Comparison of ENCODE assay signal across 8 cellular contexts in the genomic region with DNA sequence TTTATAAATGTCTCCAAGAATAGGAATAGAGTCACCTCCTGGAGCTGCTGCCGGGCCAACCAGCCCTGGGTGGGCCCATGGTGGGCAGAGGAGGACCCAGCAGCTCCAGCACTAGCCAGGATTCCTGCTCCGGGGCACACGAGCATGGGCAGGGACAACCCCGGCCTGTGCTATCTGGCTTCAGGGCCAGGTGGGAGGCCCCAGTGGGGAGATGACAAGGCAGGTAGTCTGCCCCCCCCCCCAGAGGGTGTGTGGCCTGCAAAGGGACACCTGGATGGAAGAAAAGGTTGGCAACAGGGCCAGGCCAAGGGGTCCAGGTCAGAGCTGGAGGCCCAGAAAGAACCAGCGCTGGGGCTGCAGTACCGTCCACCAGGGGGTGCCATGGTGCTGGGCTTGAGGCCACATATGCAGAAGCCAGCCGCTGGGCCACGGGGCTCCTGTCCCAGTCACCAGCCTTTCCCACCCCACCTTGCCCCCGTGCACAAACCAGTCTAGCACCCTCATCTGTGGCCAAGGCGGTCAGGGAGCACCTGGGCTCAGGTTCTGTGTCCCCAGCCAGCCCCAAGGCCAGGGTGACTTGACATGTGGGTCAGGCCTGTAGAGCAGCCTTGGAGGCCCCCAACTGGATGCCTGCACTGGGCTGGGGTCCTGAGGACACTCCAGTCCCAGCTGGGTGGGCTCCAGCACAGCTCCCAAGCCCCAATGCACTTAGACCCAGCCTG. TPM values are rescaled to one million over a fixed set of nuclear protein-coding genes. Genes with fewer than 3 reads are reported as not detected.
DNase-seq lines count a peak whose midpoint lies in the region; ATAC-seq and TF ChIP-seq lines count a peak whose summit lies in the region.

No MANE protein-coding gene starts in this region.

- intact Hi-C loops in dorsolateral prefrontal cortex (cut with DNase I): loop anchor here (1.0 to 10.0 kb wide), 8 partner anchors 72 to 582 kb away; a partner anchor contains a TSS

- WGBS in lung, 2 donors: 21 to 33% methylated on average over 9 to 10 of the region's 10 CpGs

- no peaks in the 10 kb centered on the region for H3K27me3 ChIP-seq in dorsolateral prefrontal cortex
- no peaks in the 10 kb centered on the region for H3K27me3 ChIP-seq in lung (ENCODE audit: control insufficient read depth, insufficient read depth)

- POLR2A ChIA-PET in activated CD4-positive, alpha-beta memory T cell treated with anti-CD3 and anti-CD28 coated beads, Interleukin-2, amount 10 ng/mL, durations not matched to agents 7 days and 5 days (lab: Charles Lee): interaction anchor here (0.7 to 6.8 kb wide), 13 partner anchors 10 to 115 kb away, joined by 3 to 34 read pairs (median 4); a partner anchor contains a TSS

- no peaks in the 10 kb centered on the region for H3K9me3 Mint-ChIP-seq in activated CD4-positive, alpha-beta memory T cell treated with anti-CD3 and anti-CD28 coated beads, Interleukin-2, amount 10 ng/mL, durations not matched to agents 7 days and 5 days

- DNase-seq in NCI-H748 (lab: John Stamatoyannopoulos, UW; ENCODE audit: unreplicated experiment) (peak; percentile 61), NCI-H748 treated with DMSO at 0.1 percent for 48 hours (lab: John Stamatoyannopoulos, UW) (no peak), NCI-H226 (peak; percentile 37), dorsolateral prefrontal cortex (peak; percentile 72 to 85 (median 82)), lung (ENCODE audit: low spot score) (peak; percentile 88)
- DNase-seq in activated CD4-positive, alpha-beta memory T cell treated with anti-CD3 and anti-CD28 coated beads, Interleukin-2, amount 10 ng/mL, durations not matched to agents 7 days and 5 days: peak; percentile 86
- peak; percentile 61 to 91 (median 79) for DNase-seq in stimulated activated CD4-positive, alpha-beta T cell treated with anti-CD3 and anti-CD28 coated beads, TNF-alpha, amount 100 ng/mL, for 48 hours (ENCODE audit: low read depth in 3 of 3)

- peak; percentile 71 for ATAC-seq in lung (ENCODE audit: insufficient read depth, low FRiP score)
- no peak for ATAC-seq in GM21423 (IDR thresholded peaks at IDR 0.05; ENCODE audit: unreplicated experiment)

- H3K27ac ChIP-seq in dorsolateral prefrontal cortex: peak overlapping the region in 10 of 59 donors; percentile 6 to 82 (median 48)
- H3K27ac ChIP-seq in lung (ENCODE audit: low read depth in 1 of 2, low read length in 1 of 2): peak overlapping the region; percentile 80 to 91

- no peaks in the 10 kb centered on the region for H3K36me3 ChIP-seq in lung (ENCODE audit: control insufficient read depth in 2 of 2, insufficient read depth in 2 of 2, low read length in 2 of 2)

- no peak overlapping the region for H3K4me3 ChIP-seq in dorsolateral prefrontal cortex
- H3K4me3 ChIP-seq in lung: no peak overlapping the region

- CTCF ChIA-PET in activated CD4-positive, alpha-beta memory T cell treated with anti-CD3 and anti-CD28 coated beads, Interleukin-2, amount 10 ng/mL, durations not matched to agents 7 days and 5 days (lab: Charles Lee): interaction anchor here (0.7 to 6.1 kb wide), 28 partner anchors 9 to 582 kb away, joined by 3 to 201 read pairs (median 4); a partner anchor contains a TSS

- H3K27ac Mint-ChIP-seq in activated CD4-positive, alpha-beta memory T cell treated with anti-CD3 and anti-CD28 coated beads, Interleukin-2, amount 10 ng/mL, durations not matched to agents 7 days and 5 days: peak overlapping the region; percentile 90

- peaks cover 15% of the 10 kb centered on the region for H3K36me3 Mint-ChIP-seq in activated CD4-positive, alpha-beta memory T cell treated with anti-CD3 and anti-CD28 coated beads, Interleukin-2, amount 10 ng/mL, durations not matched to agents 7 days and 5 days (ENCODE audit: low read depth)

- H3K9me3 ChIP-seq in lung (ENCODE audit: control insufficient read depth in 2 of 2, insufficient read depth in 1 of 2, low read length in 1 of 2): no peaks in the 10 kb centered on the region

- no peaks in the 10 kb centered on the region for H3K27me3 Mint-ChIP-seq in activated CD4-positive, alpha-beta memory T cell treated with anti-CD3 and anti-CD28 coated beads, Interleukin-2, amount 10 ng/mL, durations not matched to agents 7 days and 5 days

- peaks cover 43% of the 10 kb centered on the region for H3K4me1 Mint-ChIP-seq in activated CD4-positive, alpha-beta memory T cell treated with anti-CD3 and anti-CD28 coated beads, Interleukin-2, amount 10 ng/mL, durations not matched to agents 7 days and 5 days

- TF ChIP-seq CTCF in dorsolateral prefrontal cortex (IDR thresholded peaks at IDR 0.05 in 54 of 56, conservative IDR thresholded peaks at IDR 0.05 in 2 of 56; ENCODE audit: low read depth in 1 of 56, partially characterized antibody in 56 of 56): peak; percentile 46 to 96 (median 90)
- peak; percentile 91 for TF ChIP-seq CTCF in lung (IDR thresholded peaks at IDR 0.05; ENCODE audit: control extremely low read depth, extremely low read depth)

- peaks cover 11 to 28% of the 10 kb centered on the region in 2 donors for H3K4me1 ChIP-seq in lung (ENCODE audit: control insufficient read depth in 2 of 2, insufficient read depth in 2 of 2, low read length in 2 of 2)

- H3K4me3 Mint-ChIP-seq in activated CD4-positive, alpha-beta memory T cell treated with anti-CD3 and anti-CD28 coated beads, Interleukin-2, amount 10 ng/mL, durations not matched to agents 7 days and 5 days: peak overlapping the region; percentile 62

RNA-seq across cellular contexts. Expression of a gene that starts 3.5 kb away (rescaled TPM):
- 10 to 100 TPM; 48.0 to 50.1 TPM for total RNA-seq in activated CD4-positive, alpha-beta memory T cell treated with anti-CD3 and anti-CD28 coated beads, Interleukin-2, amount 10 ng/mL, durations not matched to agents 7 days and 5 days
- 1 to 10 TPM in 26 of 120 experiments, under 1 TPM in 50, not detected in 44; 0.15 to 3.1 (median 0.73) TPM for total RNA-seq in dorsolateral prefrontal cortex
- 1 to 10 TPM; 7.4 to 7.6 TPM for total RNA-seq in lung
- polyA plus RNA-seq in lung: 1 to 10 TPM; 6.1 to 6.8 TPM

RNA-seq across cellular contexts. Expression of a gene that starts 3.6 kb away (rescaled TPM):
- 10 to 100 TPM; 66.0 to 68.3 TPM for total RNA-seq in activated CD4-positive, alpha-beta memory T cell treated with anti-CD3 and anti-CD28 coated beads, Interleukin-2, amount 10 ng/mL, durations not matched to agents 7 days and 5 days
- total RNA-seq in dorsolateral prefrontal cortex (1 to 10 TPM in 50 of 120 experiments, under 1 TPM in 68, not detected in 2; 0.21 to 4.0 (median 0.86) TPM), lung (1 to 10 TPM; 3.4 to 5.2 TPM)
- polyA plus RNA-seq in lung: 1 to 10 TPM; 4.3 to 6.0 TPM

RNA-seq across cellular contexts. Expression of a gene that starts 34.9 kb away (rescaled TPM):
- under 1 TPM; 0.35 to 0.68 TPM for total RNA-seq in activated CD4-positive, alpha-beta memory T cell treated with anti-CD3 and anti-CD28 coated beads, Interleukin-2, amount 10 ng/mL, durations not matched to agents 7 days and 5 days
- total RNA-seq in dorsolateral prefrontal cortex (1 to 10 TPM in 8 of 120 experiments, under 1 TPM in 87, not detected in 25; 0.21 to 1.7 (median 0.52) TPM), lung (1 to 10 TPM in 1 of 2 donors, not detected in 1; 2.4 TPM)
- 1 to 10 TPM in 1 of 2 donors, under 1 TPM in 1; 0.94 to 2.2 TPM for polyA plus RNA-seq in lung

Comparison
In these comparisons a context has a peak if more than half of its experiments do, and no peak if none do; other contexts are left out.
1. RNA of a gene that starts 3.5 kb away (total RNA-seq): 48.0 to 50.1 TPM in activated CD4-positive, alpha-beta memory T cell treated with anti-CD3 and anti-CD28 coated beads, Interleukin-2, amount 10 ng/mL, durations not matched to agents 7 days and 5 days; 7.4 to 7.6 TPM in lung and 0.15 to 3.1 TPM in dorsolateral prefrontal cortex; every median in the first group is over 4 times any median in the second.
2. RNA of a gene that starts 3.6 kb away (total RNA-seq): 66.0 to 68.3 TPM in activated CD4-positive, alpha-beta memory T cell treated with anti-CD3 and anti-CD28 coated beads, Interleukin-2, amount 10 ng/mL, durations not matched to agents 7 days and 5 days; 3.4 to 5.2 TPM in lung and 0.21 to 4.0 TPM in dorsolateral prefrontal cortex; every median in the first group is over 10 times any median in the second.